16 cellular contexts compared by ENCODE assay signal in the genomic region with DNA sequence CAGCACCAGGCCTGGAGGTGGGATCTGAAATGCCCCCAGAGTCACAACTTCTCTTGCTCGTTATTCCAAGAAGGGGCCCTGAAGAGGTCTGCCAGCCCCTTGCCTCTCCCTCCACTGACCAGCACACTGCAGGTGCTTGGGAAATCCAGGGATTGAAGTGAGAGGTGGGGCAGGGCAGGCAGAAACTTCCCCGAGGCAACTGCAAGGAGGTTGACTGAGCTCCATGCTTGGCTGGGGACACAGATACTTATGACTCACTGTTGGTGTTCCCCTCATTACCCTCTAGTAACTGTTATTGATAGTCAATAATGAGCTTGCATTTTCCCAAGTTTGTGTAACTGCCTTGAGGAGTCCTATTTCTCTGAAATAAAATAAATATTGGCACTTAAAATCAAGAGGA. TPM values are rescaled to one million over a fixed set of nuclear protein-coding genes. Genes with fewer than 3 reads are reported as not detected.
A peak's percentile ranks its signal among the peaks of the same experiment; 100 is the strongest.
DNase-seq lines count a peak whose midpoint lies in the region; ATAC-seq, FAIRE-seq and TF ChIP-seq lines count a peak whose summit lies in the region.
"Had no signal": no experiment of that assay in that cellular context is flagged by ENCODE, and none has a peak within 500 bp of the region (broad histone marks: within the 10 kb centered on the region; RNA-seq: fewer than 3 reads in every experiment).

No MANE protein-coding gene starts in this region.

- no peaks in the 10 kb centered on the region for H3K9me3 ChIP-seq in GM12878 (replicated peaks; ENCODE audit: control insufficient read depth, insufficient read depth, low read length)
- H3K9me3 ChIP-seq: lower lobe of right lung, ovary had no signal

- POLR2A ChIA-PET in GM12878 (lab: Charles Lee), result interaction anchor here (1.1 kb wide), 1 partner anchor 47 kb away, joined by 3 read pairs; the partner anchor contains the start of gene MARCO

- DNase-seq in GM12891 (ENCODE audit: insufficient read length, low spot score), result no peak
- peak; percentile 19 for DNase-seq in GM20000 (ENCODE audit: low spot score)
- no peak for DNase-seq in GM12878 (ENCODE audit: low read depth, low spot score)
- no peak for DNase-seq in NCI-H2171 treated with DMSO at 0.1 percent for 48 hours (lab: John Stamatoyannopoulos, UW)
- DNase-seq in activated CD4-positive, alpha-beta T cell treated with anti-CD3 and anti-CD28 coated beads, Interleukin-2, amount 50 U/mL, for 48 hours, result no peak
- no peak for DNase-seq in AG08396 (ENCODE audit: low spot score)
- no peak for DNase-seq in pons (ENCODE audit: low spot score)
- DNase-seq: activated CD4-positive, CD25-positive, alpha-beta regulatory T cell treated with anti-CD3 and anti-CD28 coated beads, Interleukin-2, amount 50 U/mL, for 72 hours; activated gamma-delta T cell treated with Interleukin-2 at 50 U/mL for 16 hours; erythroblast; hippocampal formation; Karpas-422; lower lobe of right lung; NCI-H1930; ovary had no signal

- CTCF ChIA-PET in GM12878 (lab: Yijun Ruan, JAX), result interaction anchor here (0.8 kb wide), 1 partner anchor 767 kb away, joined by 3 read pairs; no protein-coding TSS in a partner anchor

- intact Hi-C loops in GM12878 (cut with micrococcal nuclease; ENCODE audit: unreplicated experiment), result no loop called here

- TF ChIP-seq RAD21 in GM12878 (IDR thresholded peaks at IDR 0.05; ENCODE audit: insufficient read depth, low read depth, low read length), result no peak

- in situ Hi-C loops in GM12878 (cut with MboI), result no loop called here

- SMC1A ChIA-PET in GM12878 (lab: Charles Lee; ENCODE audit: uncharacterized antibody, unreplicated experiment), result interaction anchor here (0.7 kb wide), 1 partner anchor 49 kb away, joined by 3 read pairs; no protein-coding TSS in a partner anchor

- H2AFZ ChIP-seq in GM12878 (ENCODE audit: control insufficient read depth, low read depth, low read length), result no peak overlapping the region

- H3K27ac ChIP-seq in GM12878 (ENCODE audit: control insufficient read depth, insufficient read depth), result no peak overlapping the region; the same call in 1 of the 2 replicates
- H3K27ac ChIP-seq: lower lobe of right lung, ovary had no signal

- H3K9ac ChIP-seq in GM12878 (ENCODE audit: control insufficient read depth, insufficient read depth, low read length), result no peak overlapping the region

- no peak for TF ChIP-seq EP300 in GM12878 (IDR thresholded peaks at IDR 0.05; ENCODE audit: borderline replicate concordance in 1 of 2, control insufficient read depth in 1 of 2, low read depth in 2 of 2, low read length in 2 of 2)

- peak; percentile 61 for ATAC-seq in HG02938 (IDR thresholded peaks at IDR 0.05; ENCODE audit: unreplicated experiment)
- peak; percentile 77 for ATAC-seq in GM12878
- ATAC-seq: lower lobe of right lung had no signal

- H3K4me1 ChIP-seq in GM12878 (ENCODE audit: control insufficient read depth, insufficient read depth, low read length), result no peaks in the 10 kb centered on the region
- H3K4me1 ChIP-seq: lower lobe of right lung had no signal

- no peak overlapping the region for H3K4me3 ChIP-seq in GM12878
- H3K4me3 ChIP-seq: lower lobe of right lung, ovary had no signal

- RAD21 ChIA-PET in GM12878 (lab: Charles Lee; ENCODE audit: unreplicated experiment), result interaction anchor here (1.4 kb wide), 1 partner anchor 15 kb away, joined by 5 read pairs; no protein-coding TSS in a partner anchor

- H3K36me3 ChIP-seq in GM12878 (ENCODE audit: control insufficient read depth in 2 of 2, insufficient read depth in 2 of 2, low read length in 1 of 2), result no peaks in the 10 kb centered on the region
- H3K36me3 ChIP-seq: lower lobe of right lung, ovary had no signal

- no peaks in the 10 kb centered on the region for H3K27me3 ChIP-seq in GM12878 (replicated peaks in 1 of 2; ENCODE audit: control insufficient read depth in 2 of 2, insufficient read depth in 2 of 2, low read length in 1 of 2)
- H3K27me3 ChIP-seq: ovary had no signal

- H3K79me2 ChIP-seq in GM12878 (ENCODE audit: control insufficient read depth, insufficient read depth, low read length), result no peaks in the 10 kb centered on the region

- BruUV-seq in GM12878 (replicated peaks; lab: Mats Ljungman, UMichigan), result no TSS peak

- TF ChIP-seq CTCF in GM20000 (IDR thresholded peaks at IDR 0.05; ENCODE audit: extremely low read depth, missing control alignments), result no peak
- no peak for TF ChIP-seq CTCF in GM12878 (IDR thresholded peaks at IDR 0.05 in 2 of 3, conservative IDR thresholded peaks at IDR 0.05 in 1 of 3; ENCODE audit: control insufficient read depth in 2 of 3, extremely low read depth in 1 of 3, insufficient read depth in 1 of 3, low read depth in 3 of 3, low read length in 3 of 3)

- no peak overlapping the region for H3K4me2 ChIP-seq in GM12878 (ENCODE audit: control insufficient read depth, insufficient read depth)

- FAIRE-seq in GM12891 (lab: Jason Lieb, UNC), result no peak
- FAIRE-seq in GM12878 (lab: Jason Lieb, UNC), result no peak

- H4K20me1 ChIP-seq in GM12878 (ENCODE audit: control insufficient read depth, insufficient read depth), result no peaks in the 10 kb centered on the region

- WGBS in GM12878 (ENCODE audit: insufficient coverage, insufficient replicate concordance, low lambda C conversion rate, missing lambda C conversion rate), result 0% methylated on average over 2 of the region's 2 CpGs

- TF ChIP-seq POLR2A in GM12891 (IDR thresholded peaks at IDR 0.05; ENCODE audit: low read depth, low read length) (no peak), GM12878 (IDR thresholded peaks at IDR 0.05; ENCODE audit: low read depth, low read length) (no peak)

TF ChIP-seq in GM12891, 5 proteins besides CTCF, POLR2A, EP300 and RAD21:
- TF ChIP-seq PAX5 (IDR thresholded peaks at IDR 0.05; ENCODE audit: insufficient read depth, low read length, severe bottlenecking), result peak; percentile 58
- TF ChIP-seq SPI1 (IDR thresholded peaks at IDR 0.05; ENCODE audit: low read depth, low read length), result no peak
- TF ChIP-seq POU2F2 (IDR thresholded peaks at IDR 0.05; ENCODE audit: low read depth, low read length), result no peak

TF ChIP-seq in GM12878, 131 proteins besides CTCF, POLR2A, EP300 and RAD21 (continues in another document):
- TF ChIP-seq HDGF (IDR thresholded peaks at IDR 0.05) (no peak), IKZF2 (IDR thresholded peaks at IDR 0.05) (peak; percentile 34 to 41), HDAC6 (IDR thresholded peaks at IDR 0.05; ENCODE audit: unreplicated experiment) (no peak), BCL11A (IDR thresholded peaks at IDR 0.05; ENCODE audit: low read depth, low read length) (peak; percentile 25; the same call in 1 of the 2 replicates), MTA2 (IDR thresholded peaks at IDR 0.05; ENCODE audit: low read depth) (peak; percentile 58; the same call in 1 of the 2 replicates), SUZ12 (IDR thresholded peaks at IDR 0.05; ENCODE audit: unreplicated experiment) (no peak), EED (IDR thresholded peaks at IDR 0.05; ENCODE audit: low read depth) (peak; percentile 37; the same call in 1 of the 2 replicates)
- TF ChIP-seq, protein P1, sequence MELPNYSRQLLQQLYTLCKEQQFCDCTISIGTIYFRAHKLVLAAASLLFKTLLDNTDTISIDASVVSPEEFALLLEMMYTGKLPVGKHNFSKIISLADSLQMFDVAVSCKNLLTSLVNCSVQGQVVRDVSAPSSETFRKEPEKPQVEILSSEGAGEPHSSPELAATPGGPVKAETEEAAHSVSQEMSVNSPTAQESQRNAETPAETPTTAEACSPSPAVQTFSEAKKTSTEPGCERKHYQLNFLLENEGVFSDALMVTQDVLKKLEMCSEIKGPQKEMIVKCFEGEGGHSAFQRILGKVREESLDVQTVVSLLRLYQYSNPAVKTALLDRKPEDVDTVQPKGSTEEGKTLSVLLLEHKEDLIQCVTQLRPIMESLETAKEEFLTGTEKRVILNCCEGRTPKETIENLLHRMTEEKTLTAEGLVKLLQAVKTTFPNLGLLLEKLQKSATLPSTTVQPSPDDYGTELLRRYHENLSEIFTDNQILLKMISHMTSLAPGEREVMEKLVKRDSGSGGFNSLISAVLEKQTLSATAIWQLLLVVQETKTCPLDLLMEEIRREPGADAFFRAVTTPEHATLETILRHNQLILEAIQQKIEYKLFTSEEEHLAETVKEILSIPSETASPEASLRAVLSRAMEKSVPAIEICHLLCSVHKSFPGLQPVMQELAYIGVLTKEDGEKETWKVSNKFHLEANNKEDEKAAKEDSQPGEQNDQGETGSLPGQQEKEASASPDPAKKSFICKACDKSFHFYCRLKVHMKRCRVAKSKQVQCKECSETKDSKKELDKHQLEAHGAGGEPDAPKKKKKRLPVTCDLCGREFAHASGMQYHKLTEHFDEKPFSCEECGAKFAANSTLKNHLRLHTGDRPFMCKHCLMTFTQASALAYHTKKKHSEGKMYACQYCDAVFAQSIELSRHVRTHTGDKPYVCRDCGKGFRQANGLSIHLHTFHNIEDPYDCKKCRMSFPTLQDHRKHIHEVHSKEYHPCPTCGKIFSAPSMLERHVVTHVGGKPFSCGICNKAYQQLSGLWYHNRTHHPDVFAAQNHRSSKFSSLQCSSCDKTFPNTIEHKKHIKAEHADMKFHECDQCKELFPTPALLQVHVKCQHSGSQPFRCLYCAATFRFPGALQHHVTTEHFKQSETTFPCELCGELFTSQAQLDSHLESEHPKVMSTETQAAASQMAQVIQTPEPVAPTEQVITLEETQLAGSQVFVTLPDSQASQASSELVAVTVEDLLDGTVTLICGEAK (IDR thresholded peaks at IDR 0.05; ENCODE audit: borderline replicate concordance), result no peak

RNA-seq across cellular contexts. Expression of gene MARCO, which starts 47.5 kb away (rescaled TPM):
- not detected for polyA plus RNA-seq in GM12891 (2012; ENCODE audit: low read depth, missing spikeins)
- total RNA-seq in GM12878 (2013; cell fraction: nucleolus; rRNA removed), result not detected in 2 replicates
- not detected in 2 replicates for total RNA-seq in GM12878 (2014; rRNA removed)
- total RNA-seq in GM12878 (2014; rRNA removed; fragmentation: Illumina TruSeq; extraction: Trizol), result not detected in 2 replicates
- total RNA-seq in GM12878 (2021), result 0.18 and 0.32 TPM in 2 replicates
- not detected for polyA plus RNA-seq in GM12878 (2011; ENCODE audit: low read depth)
- polyA plus RNA-seq in GM12878 (2011; rRNA removed), result 0.43 and 0.67 TPM in 2 replicates
- polyA plus RNA-seq in GM12878 (2011; cell fraction: cytosol; rRNA removed), result 0.19 and 0.50 TPM in 2 replicates
- polyA plus RNA-seq in GM12878 (2011; cell fraction: nucleus; rRNA removed), result not detected in 2 replicates
- not detected in 2 replicates for polyA plus RNA-seq in GM12878 (2012)
- polyA plus RNA-seq in GM12878 (2014; fragmentation: Illumina TruSeq; extraction: Trizol), result not detected in 2 replicates
- under 1 TPM in 1 of 2 experiments, not detected in 1; 0.13 TPM for polyA plus RNA-seq in GM12878 (2014; fragmentation: Nextera tagmentation; extraction: Ambion mirVana)
- polyA plus RNA-seq in GM12878 (2014; rRNA removed), result not detected in 2 replicates
- under 1 TPM; 0.32 to 0.33 TPM for polyA plus RNA-seq in GM12878 (2016; fragmentation: Nextera tagmentation; extraction: Ambion mirVana)
- polyA minus RNA-seq in GM12878 (2011; rRNA and poly(A)+ RNA removed), result 0.52 TPM in 1 of 2 replicates, not detected in the other
- polyA minus RNA-seq in GM12878 (2011; cell fraction: cytosol; rRNA and poly(A)+ RNA removed), result not detected in 2 replicates
- polyA minus RNA-seq in GM12878 (2011; cell fraction: nucleus; rRNA and poly(A)+ RNA removed), result not detected in 2 replicates
